In the genomic region with DNA sequence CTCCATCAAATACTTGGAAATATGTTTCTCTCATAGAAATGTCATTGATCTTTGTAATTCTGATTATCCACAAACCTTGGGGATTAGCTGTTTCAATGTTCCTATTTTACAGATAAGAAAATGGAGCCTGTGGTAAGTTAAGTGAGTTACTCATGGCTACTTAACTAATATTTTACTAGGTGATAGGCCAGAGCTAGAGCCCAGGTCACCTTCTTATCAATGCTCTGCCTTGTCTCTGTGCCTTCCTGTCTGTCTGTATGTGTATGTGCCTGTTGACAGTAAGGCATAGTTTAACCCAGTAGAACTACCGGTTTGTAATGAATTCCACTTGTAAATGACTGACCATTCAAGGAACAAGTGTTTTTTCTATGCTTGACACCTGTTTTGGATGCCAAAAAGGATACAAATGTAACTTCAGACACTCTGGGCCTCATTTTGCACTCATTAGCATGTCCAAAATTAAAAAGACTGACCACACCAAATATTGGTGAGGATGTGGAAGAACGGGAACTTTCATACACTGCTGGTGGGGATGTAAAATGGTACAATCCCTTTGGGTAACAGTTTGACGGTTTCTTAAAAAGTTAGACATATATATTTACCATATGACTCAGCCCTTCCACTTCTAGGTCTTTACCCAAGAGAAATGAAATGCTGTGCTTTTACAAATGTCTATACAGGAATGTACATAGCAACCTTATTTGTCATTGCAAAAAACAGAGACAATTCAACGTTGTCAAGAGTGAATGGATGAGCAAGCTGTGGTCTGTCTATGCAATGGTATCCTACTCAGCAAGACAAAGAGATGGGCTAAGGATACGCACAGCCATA, we compare ENCODE assay signal across 10 cellular contexts. TPM values are rescaled to one million over a fixed set of nuclear protein-coding genes. Genes with fewer than 3 reads are reported as not detected.
DNase-seq lines count a peak whose midpoint lies in the region; ATAC-seq, FAIRE-seq and TF ChIP-seq lines count a peak whose summit lies in the region.
"Had no signal": no experiment of that assay in that cellular context is flagged by ENCODE, and none has a peak within 500 bp of the region (broad histone marks: within the 10 kb centered on the region; RNA-seq: fewer than 3 reads in every experiment).

No MANE protein-coding gene starts in this region.

- peaks cover 7% of the 10 kb centered on the region for H3K9me3 ChIP-seq in HepG2 (ENCODE audit: low read length)
- H3K9me3 ChIP-seq in upper lobe of left lung: peaks cover 0 to 2% (median 0%) of the 10 kb centered on the region in 4 donors
- H3K9me3 ChIP-seq: neutrophil had no signal

- peak; percentile 30 for FAIRE-seq in HepG2 (lab: Jason Lieb, UNC)

- H3K36me3 Mint-ChIP-seq in activated T-helper 1 cell treated with anti-CD3 and anti-CD28 coated beads, Interleukin-12 subunit alpha, Interleukin-12 subunit beta, Interleukin-2, Interleukin-4 antibody, amounts not matched to agents 30 ng/mL and 10 ng/mL and 1 ng/mL, durations not matched to agents 14 hours and 24 hours and 36 hours (ENCODE audit: low read depth): peaks cover 6% of the 10 kb centered on the region

- no TSS peak for BruUV-seq in HepG2 (replicated peaks; lab: Mats Ljungman, UMichigan)

- no peak for DNase-seq in activated T-helper 1 cell treated with anti-CD3 and anti-CD28 coated beads, Interleukin-12 subunit alpha, Interleukin-12 subunit beta, Interleukin-2, Interleukin-4 antibody, amounts not matched to agents 30 ng/mL and 10 ng/mL and 1 ng/mL, durations not matched to agents 14 hours and 24 hours and 36 hours (ENCODE audit: low spot score)
- DNase-seq in HepG2 (ENCODE audit: low spot score) (peak; percentile 92), NCI-H2081 treated with DMSO at 0.1 percent for 48 hours (lab: John Stamatoyannopoulos, UW) (no peak), upper lobe of left lung (no peak)
- DNase-seq in stimulated activated CD4-positive, alpha-beta T cell treated with anti-CD3 and anti-CD28 coated beads, Interleukin-2, amount 100 ng/mL, for 48 hours: no peak
- DNase-seq: NCI-H2029 treated with DMSO at 0.1 percent for 48 hours had no signal

- H3K27ac ChIP-seq in HepG2 (ENCODE audit: extremely low read length, insufficient read depth, low read length) (peak overlapping the region; percentile 86), upper lobe of left lung (no peak overlapping the region)
- H3K27ac ChIP-seq: neutrophil had no signal

- H3K4me3 ChIP-seq in HepG2 (replicated peaks in 1 of 3; ENCODE audit: insufficient read depth in 1 of 3, low read depth in 2 of 3, low read length in 3 of 3): peak overlapping the region in 1 of 3 experiments; percentile 6; a peak in 1 of 6 replicates
- H3K4me3 ChIP-seq in upper lobe of left lung: no peak overlapping the region

- in situ Hi-C loops in HepG2 (cut with HindIII; ENCODE audit: extremely low pct_ligation_motif_present, low pct_unique_long_range_greater_than_20kb): loop anchor here (5.0 kb wide), 1 partner anchor 42 kb away; a partner anchor contains a TSS

- POLR2A ChIA-PET in HepG2 (lab: Yijun Ruan, JAX): interaction anchor here (1.6 to 1.8 kb wide), 3 partner anchors 10 to 14 kb away, joined by 4 to 6 read pairs (median 4); no protein-coding TSS in a partner anchor

- peak overlapping the region; percentile 58 for H3K4me2 ChIP-seq in HepG2 (ENCODE audit: low read depth, low read length)

- H3K9ac ChIP-seq in HepG2 (ENCODE audit: insufficient read depth, low read depth, low read length): peak overlapping the region; percentile 73

- peak; percentile 90 to 96 for TF ChIP-seq EP300 in HepG2 (IDR thresholded peaks at IDR 0.05; ENCODE audit: low read depth in 2 of 2, low read length in 2 of 2)
- peak; percentile 67; the same call in 1 of the 2 replicates for TF ChIP-seq EP300 in HepG2 (CRISPR knock-in tag; IDR thresholded peaks at IDR 0.05; ENCODE audit: borderline replicate concordance)
- TF ChIP-seq EP300 in upper lobe of left lung (IDR thresholded peaks at IDR 0.05): no peak

- TF ChIP-seq CTCF in HepG2 (CRISPR knock-in tag; IDR thresholded peaks at IDR 0.05) (no peak), upper lobe of left lung (IDR thresholded peaks at IDR 0.05) (no peak)

- H3K27me3 Mint-ChIP-seq in activated T-helper 1 cell treated with anti-CD3 and anti-CD28 coated beads, Interleukin-12 subunit alpha, Interleukin-12 subunit beta, Interleukin-2, Interleukin-4 antibody, amounts not matched to agents 30 ng/mL and 10 ng/mL and 1 ng/mL, durations not matched to agents 14 hours and 24 hours and 36 hours (ENCODE audit: insufficient read depth): peaks cover 2% of the 10 kb centered on the region

- peak overlapping the region; percentile 93 for H3K27ac Mint-ChIP-seq in activated T-helper 1 cell treated with anti-CD3 and anti-CD28 coated beads, Interleukin-12 subunit alpha, Interleukin-12 subunit beta, Interleukin-2, Interleukin-4 antibody, amounts not matched to agents 30 ng/mL and 10 ng/mL and 1 ng/mL, durations not matched to agents 14 hours and 24 hours and 36 hours

- peaks cover 16% of the 10 kb centered on the region for H3K9me3 Mint-ChIP-seq in activated T-helper 1 cell treated with anti-CD3 and anti-CD28 coated beads, Interleukin-12 subunit alpha, Interleukin-12 subunit beta, Interleukin-2, Interleukin-4 antibody, amounts not matched to agents 30 ng/mL and 10 ng/mL and 1 ng/mL, durations not matched to agents 14 hours and 24 hours and 36 hours

- ATAC-seq in GM18520 (IDR thresholded peaks at IDR 0.05; ENCODE audit: unreplicated experiment) (peak; percentile 39), HG03159 (IDR thresholded peaks at IDR 0.05; ENCODE audit: unreplicated experiment) (peak; percentile 47), HepG2 (peak; percentile 92), upper lobe of left lung (ENCODE audit: low FRiP score in 2 of 2) (no peak), HG02763 (IDR thresholded peaks at IDR 0.05; ENCODE audit: unreplicated experiment) (no peak)

- H3K27me3 ChIP-seq in HepG2 (ENCODE audit: control insufficient read depth in 1 of 2, insufficient read depth in 2 of 2, low read length in 2 of 2) (no peaks in the 10 kb centered on the region), upper lobe of left lung (no peaks in the 10 kb centered on the region)
- H3K27me3 ChIP-seq: neutrophil had no signal

- H3K4me1 Mint-ChIP-seq in activated T-helper 1 cell treated with anti-CD3 and anti-CD28 coated beads, Interleukin-12 subunit alpha, Interleukin-12 subunit beta, Interleukin-2, Interleukin-4 antibody, amounts not matched to agents 30 ng/mL and 10 ng/mL and 1 ng/mL, durations not matched to agents 14 hours and 24 hours and 36 hours (ENCODE audit: low read depth): peaks cover 36% of the 10 kb centered on the region

- H3K4me1 ChIP-seq in HepG2 (ENCODE audit: insufficient read depth, low read length) (peaks cover 58% of the 10 kb centered on the region), upper lobe of left lung (no peaks in the 10 kb centered on the region)

- H3K36me3 ChIP-seq in HepG2 (replicated peaks in 1 of 2; ENCODE audit: control insufficient read depth in 1 of 2, insufficient read depth in 2 of 2, low read length in 2 of 2) (no peaks in the 10 kb centered on the region), upper lobe of left lung (no peaks in the 10 kb centered on the region)
- H3K36me3 ChIP-seq: neutrophil had no signal

- no peak for TF ChIP-seq RAD21 in HepG2 (CRISPR knock-in tag; IDR thresholded peaks at IDR 0.05)

- no peaks in the 10 kb centered on the region for H3K79me2 ChIP-seq in HepG2 (ENCODE audit: insufficient read depth, low read length)

- H4K20me1 ChIP-seq in HepG2 (ENCODE audit: insufficient read depth, low read length): no peaks in the 10 kb centered on the region

- WGBS in HepG2 (ENCODE audit: low lambda C conversion rate): 20% methylated on average over 5 of the region's 5 CpGs
- 74 to 81% methylated on average over 5 of the region's 5 CpGs for WGBS in upper lobe of left lung, 2 donors

- H2AFZ ChIP-seq in HepG2 (ENCODE audit: low read length): no peak overlapping the region

- CTCF ChIA-PET in HepG2 (lab: Yijun Ruan, JAX; ENCODE audit: low intra/inter-chr PET ratio, low total read pairs): no interaction called here

- no peak overlapping the region for H3K4me3 Mint-ChIP-seq in activated T-helper 1 cell treated with anti-CD3 and anti-CD28 coated beads, Interleukin-12 subunit alpha, Interleukin-12 subunit beta, Interleukin-2, Interleukin-4 antibody, amounts not matched to agents 30 ng/mL and 10 ng/mL and 1 ng/mL, durations not matched to agents 14 hours and 24 hours and 36 hours

- intact Hi-C loops in activated T-helper 1 cell treated with anti-CD3 and anti-CD28 coated beads, Interleukin-12 subunit alpha, Interleukin-12 subunit beta, Interleukin-2, Interleukin-4 antibody, amounts not matched to agents 30 ng/mL and 10 ng/mL and 1 ng/mL, durations not matched to agents 14 hours and 24 hours and 36 hours (cut with micrococcal nuclease): loop anchor here (1.0 to 10.0 kb wide), 4 partner anchors 8 to 301 kb away; a partner anchor contains a TSS
- intact Hi-C loops in HepG2 (cut with micrococcal nuclease; ENCODE audit: unreplicated experiment): loop anchor here (2.0 to 5.0 kb wide), 2 partner anchors 15 to 42 kb away; a partner anchor contains a TSS

- no peak for TF ChIP-seq POLR2A in HepG2 (IDR thresholded peaks at IDR 0.05; ENCODE audit: insufficient read depth in 1 of 2, low read depth in 2 of 2, low read length in 2 of 2)
- TF ChIP-seq POLR2A in upper lobe of left lung (IDR thresholded peaks at IDR 0.05): no peak

RNA-seq across cellular contexts. Expression of a gene that starts 19.6 kb away (rescaled TPM):
- 7.5 and 7.8 TPM in 2 replicates for total RNA-seq in activated T-helper 1 cell treated with anti-CD3 and anti-CD28 coated beads, Interleukin-12 subunit alpha, Interleukin-12 subunit beta, Interleukin-2, Interleukin-4 antibody, amounts not matched to agents 30 ng/mL and 10 ng/mL and 1 ng/mL, durations not matched to agents 14 hours and 24 hours and 36 hours
- total RNA-seq in HepG2 (2016; rRNA removed; fragmentation: Illumina TruSeq; extraction: Trizol): not detected in 2 replicates
- not detected in 2 replicates for total RNA-seq in HepG2 (2016; cell fraction: cytosol; rRNA removed; fragmentation: Illumina TruSeq; extraction: Trizol; ENCODE audit: low read depth)
- not detected in 2 replicates for total RNA-seq in HepG2 (2016; cell fraction: insoluble cytoplasmic fraction; rRNA removed; fragmentation: Illumina TruSeq; extraction: Trizol)
- total RNA-seq in HepG2 (2016; cell fraction: membrane; rRNA removed; fragmentation: Illumina TruSeq; extraction: Trizol): not detected in 2 replicates
- total RNA-seq in HepG2 (2016; cell fraction: nucleus; rRNA removed; fragmentation: Illumina TruSeq; extraction: Trizol): not detected in 2 replicates
- polyA plus RNA-seq in HepG2 (2011; rRNA removed): not detected in 2 replicates
- not detected in 2 replicates for polyA plus RNA-seq in HepG2 (2011; cell fraction: cytosol; rRNA removed)
- polyA plus RNA-seq in HepG2 (2011; cell fraction: nucleus; rRNA removed): not detected in 2 replicates
- polyA plus RNA-seq in HepG2 (2012): 0.05 and 0.07 TPM in 2 replicates
- not detected in 2 replicates for polyA plus RNA-seq in HepG2 (2016; cell fraction: cytosol; fragmentation: Illumina TruSeq; extraction: Trizol; ENCODE audit: low read depth)
- not detected in 2 replicates for polyA plus RNA-seq in HepG2 (2016; cell fraction: insoluble cytoplasmic fraction; fragmentation: Illumina TruSeq; extraction: Trizol; ENCODE audit: low read depth)
- polyA plus RNA-seq in HepG2 (2016; cell fraction: membrane; fragmentation: Illumina TruSeq; extraction: Trizol; ENCODE audit: low read depth): not detected in 2 replicates
- not detected in 2 replicates for polyA plus RNA-seq in HepG2 (2016; cell fraction: nucleus; fragmentation: Illumina TruSeq; extraction: Trizol; ENCODE audit: insufficient read depth, low read depth)
- 0.33 TPM in 1 of 2 replicates, not detected in the other for polyA minus RNA-seq in HepG2 (2011; rRNA and poly(A)+ RNA removed; ENCODE audit: low replicate concordance)
- polyA minus RNA-seq in HepG2 (2011; cell fraction: cytosol; rRNA and poly(A)+ RNA removed): not detected in 2 replicates
- not detected in 2 replicates for polyA minus RNA-seq in HepG2 (2011; cell fraction: nucleus; rRNA and poly(A)+ RNA removed)
- 1 to 10 TPM in 3 of 6 donors, not detected in 3; 2.5 to 4.7 (median 3.0) TPM for total RNA-seq in upper lobe of left lung

RNA-seq across cellular contexts. Expression of a gene that starts 32.7 kb away (rescaled TPM):
- 0.23 and 0.44 TPM in 2 replicates for total RNA-seq in activated T-helper 1 cell treated with anti-CD3 and anti-CD28 coated beads, Interleukin-12 subunit alpha, Interleukin-12 subunit beta, Interleukin-2, Interleukin-4 antibody, amounts not matched to agents 30 ng/mL and 10 ng/mL and 1 ng/mL, durations not matched to agents 14 hours and 24 hours and 36 hours
- not detected in 2 replicates for total RNA-seq in HepG2 (2016; rRNA removed; fragmentation: Illumina TruSeq; extraction: Trizol)
- not detected in 2 replicates for total RNA-seq in HepG2 (2016; cell fraction: cytosol; rRNA removed; fragmentation: Illumina TruSeq; extraction: Trizol; ENCODE audit: low read depth)
- total RNA-seq in HepG2 (2016; cell fraction: insoluble cytoplasmic fraction; rRNA removed; fragmentation: Illumina TruSeq; extraction: Trizol): not detected in 2 replicates
- total RNA-seq in HepG2 (2016; cell fraction: membrane; rRNA removed; fragmentation: Illumina TruSeq; extraction: Trizol): not detected in 2 replicates
- total RNA-seq in HepG2 (2016; cell fraction: nucleus; rRNA removed; fragmentation: Illumina TruSeq; extraction: Trizol): not detected in 2 replicates
- 0.08 and 0.18 TPM in 2 replicates for polyA plus RNA-seq in HepG2 (2011; rRNA removed)
- polyA plus RNA-seq in HepG2 (2011; cell fraction: cytosol; rRNA removed): 0.03 and 0.04 TPM in 2 replicates
- polyA plus RNA-seq in HepG2 (2011; cell fraction: nucleus; rRNA removed): not detected in 2 replicates
- 0.11 and 0.20 TPM in 2 replicates for polyA plus RNA-seq in HepG2 (2012)
- not detected in 2 replicates for polyA plus RNA-seq in HepG2 (2016; cell fraction: cytosol; fragmentation: Illumina TruSeq; extraction: Trizol; ENCODE audit: low read depth)
- polyA plus RNA-seq in HepG2 (2016; cell fraction: insoluble cytoplasmic fraction; fragmentation: Illumina TruSeq; extraction: Trizol; ENCODE audit: low read depth): not detected in 2 replicates
- polyA plus RNA-seq in HepG2 (2016; cell fraction: membrane; fragmentation: Illumina TruSeq; extraction: Trizol; ENCODE audit: low read depth): not detected in 2 replicates
- polyA plus RNA-seq in HepG2 (2016; cell fraction: nucleus; fragmentation: Illumina TruSeq; extraction: Trizol; ENCODE audit: insufficient read depth, low read depth): not detected in 2 replicates
- 2.7 TPM in 1 of 2 replicates, not detected in the other for polyA minus RNA-seq in HepG2 (2011; rRNA and poly(A)+ RNA removed; ENCODE audit: low replicate concordance)
- not detected in 2 replicates for polyA minus RNA-seq in HepG2 (2011; cell fraction: cytosol; rRNA and poly(A)+ RNA removed)
- polyA minus RNA-seq in HepG2 (2011; cell fraction: nucleus; rRNA and poly(A)+ RNA removed): not detected in 2 replicates
- 10 to 100 TPM in 3 of 6 donors, 1 to 10 TPM in 2, under 1 TPM in 1; 0.59 to 27.4 (median 9.6) TPM for total RNA-seq in upper lobe of left lung

RNA-seq across cellular contexts. Expression of a gene that starts 39.5 kb away (rescaled TPM):
- 20.9 and 21.2 TPM in 2 replicates for total RNA-seq in activated T-helper 1 cell treated with anti-CD3 and anti-CD28 coated beads, Interleukin-12 subunit alpha, Interleukin-12 subunit beta, Interleukin-2, Interleukin-4 antibody, amounts not matched to agents 30 ng/mL and 10 ng/mL and 1 ng/mL, durations not matched to agents 14 hours and 24 hours and 36 hours
- 9.5 and 21.5 TPM in 2 replicates for total RNA-seq in HepG2 (2016; rRNA removed; fragmentation: Illumina TruSeq; extraction: Trizol)
- 1.4 and 1.7 TPM in 2 replicates for total RNA-seq in HepG2 (2016; cell fraction: cytosol; rRNA removed; fragmentation: Illumina TruSeq; extraction: Trizol; ENCODE audit: low read depth)
- 10.3 and 20.5 TPM in 2 replicates for total RNA-seq in HepG2 (2016; cell fraction: insoluble cytoplasmic fraction; rRNA removed; fragmentation: Illumina TruSeq; extraction: Trizol)
- total RNA-seq in HepG2 (2016; cell fraction: membrane; rRNA removed; fragmentation: Illumina TruSeq; extraction: Trizol): 5.6 and 6.5 TPM in 2 replicates
- total RNA-seq in HepG2 (2016; cell fraction: nucleus; rRNA removed; fragmentation: Illumina TruSeq; extraction: Trizol): 13.3 and 18.2 TPM in 2 replicates
- 3.9 and 7.1 TPM in 2 replicates for polyA plus RNA-seq in HepG2 (2011; rRNA removed)
- polyA plus RNA-seq in HepG2 (2011; cell fraction: cytosol; rRNA removed): 3.0 and 3.4 TPM in 2 replicates
- 2.3 and 2.6 TPM in 2 replicates for polyA plus RNA-seq in HepG2 (2011; cell fraction: nucleus; rRNA removed)
- polyA plus RNA-seq in HepG2 (2012): 5.5 and 10.6 TPM in 2 replicates
- 0.46 and 0.79 TPM in 2 replicates for polyA plus RNA-seq in HepG2 (2016; cell fraction: cytosol; fragmentation: Illumina TruSeq; extraction: Trizol; ENCODE audit: low read depth)
- polyA plus RNA-seq in HepG2 (2016; cell fraction: insoluble cytoplasmic fraction; fragmentation: Illumina TruSeq; extraction: Trizol; ENCODE audit: low read depth): 15.6 and 16.8 TPM in 2 replicates
- polyA plus RNA-seq in HepG2 (2016; cell fraction: membrane; fragmentation: Illumina TruSeq; extraction: Trizol; ENCODE audit: low read depth): 2.4 and 2.7 TPM in 2 replicates
- polyA plus RNA-seq in HepG2 (2016; cell fraction: nucleus; fragmentation: Illumina TruSeq; extraction: Trizol; ENCODE audit: insufficient read depth, low read depth): 10.7 and 13.0 TPM in 2 replicates
- 6.2 and 8.6 TPM in 2 replicates for polyA minus RNA-seq in HepG2 (2011; rRNA and poly(A)+ RNA removed; ENCODE audit: low replicate concordance)
- polyA minus RNA-seq in HepG2 (2011; cell fraction: cytosol; rRNA and poly(A)+ RNA removed): 5.6 and 8.0 TPM in 2 replicates
- 13.3 and 20.0 TPM in 2 replicates for polyA minus RNA-seq in HepG2 (2011; cell fraction: nucleus; rRNA and poly(A)+ RNA removed)
- 1 to 10 TPM in 5 of 6 donors, under 1 TPM in 1; 0.49 to 2.3 (median 1.7) TPM for total RNA-seq in upper lobe of left lung

Comparison
In these comparisons a context has a peak if more than half of its experiments do, and no peak if none do; other contexts are left out.
1. ATAC-seq: peak in GM18520 (single experiment), HG03159 (single experiment) and HepG2 (single experiment); none in upper lobe of left lung (0 of 2) and HG02763 (single experiment).